ENCODE assay signal across 1 cellular context in the genomic region with DNA sequence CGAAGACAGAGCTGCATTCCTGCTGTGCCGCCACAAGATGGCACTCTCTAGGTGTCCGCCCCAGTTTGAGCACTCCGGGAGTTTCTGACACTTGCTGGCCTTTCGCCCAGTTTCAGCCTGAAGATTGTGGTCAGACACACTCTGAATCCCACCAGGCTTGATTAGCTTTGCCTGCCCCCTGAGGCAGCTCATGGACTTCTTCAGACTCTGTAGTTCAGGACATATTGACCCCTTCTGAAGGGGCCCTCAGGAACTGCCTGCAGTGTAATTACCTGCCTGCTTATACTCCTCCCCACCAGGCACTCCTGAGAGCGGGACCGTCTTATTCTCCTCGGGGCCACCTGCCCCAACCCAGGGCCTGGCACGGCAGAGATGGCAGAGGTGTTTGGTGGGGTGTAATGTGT.
TF ChIP-seq lines count a peak whose summit lies in the region.

No MANE protein-coding gene starts in this region.

TF ChIP-seq in SK-N-SH, 30 proteins besides CTCF, POLR2A, EP300 and RAD21 (continued from another document):
- TF ChIP-seq, protein P1, sequence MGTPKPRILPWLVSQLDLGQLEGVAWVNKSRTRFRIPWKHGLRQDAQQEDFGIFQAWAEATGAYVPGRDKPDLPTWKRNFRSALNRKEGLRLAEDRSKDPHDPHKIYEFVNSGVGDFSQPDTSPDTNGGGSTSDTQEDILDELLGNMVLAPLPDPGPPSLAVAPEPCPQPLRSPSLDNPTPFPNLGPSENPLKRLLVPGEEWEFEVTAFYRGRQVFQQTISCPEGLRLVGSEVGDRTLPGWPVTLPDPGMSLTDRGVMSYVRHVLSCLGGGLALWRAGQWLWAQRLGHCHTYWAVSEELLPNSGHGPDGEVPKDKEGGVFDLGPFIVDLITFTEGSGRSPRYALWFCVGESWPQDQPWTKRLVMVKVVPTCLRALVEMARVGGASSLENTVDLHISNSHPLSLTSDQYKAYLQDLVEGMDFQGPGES (IDR thresholded peaks at IDR 0.05; ENCODE audit: low read depth, low read length): no peak
- TF ChIP-seq NFIC (IDR thresholded peaks at IDR 0.05; ENCODE audit: borderline replicate concordance) (peak; percentile 79; the same call in 1 of the 2 replicates), EZH2phosphoT487 (IDR thresholded peaks at IDR 0.05; ENCODE audit: borderline replicate concordance, low read depth) (no peak), SIN3A (IDR thresholded peaks at IDR 0.05; ENCODE audit: borderline replicate concordance, low read depth, low read length) (peak; percentile 54; the same call in 1 of the 2 replicates), CHD2 (IDR thresholded peaks at IDR 0.05; ENCODE audit: low read length, partially characterized antibody) (peak; percentile 50), TAF1 (IDR thresholded peaks at IDR 0.05; ENCODE audit: borderline replicate concordance, low read depth, low read length) (no peak), YY1 (IDR thresholded peaks at IDR 0.05; ENCODE audit: low read depth) (no peak), RFX5 (IDR thresholded peaks at IDR 0.05; ENCODE audit: low read length) (no peak), POLR2AphosphoS5 (IDR thresholded peaks at IDR 0.05; ENCODE audit: low read depth, low read length) (no peak), GABPA (IDR thresholded peaks at IDR 0.05; ENCODE audit: low read depth) (no peak), FOXM1 (IDR thresholded peaks at IDR 0.05; ENCODE audit: low read depth) (no peak), ELF1 (IDR thresholded peaks at IDR 0.05) (no peak), MEF2A (IDR thresholded peaks at IDR 0.05; ENCODE audit: borderline replicate concordance, low read depth) (no peak), TCF12 (IDR thresholded peaks at IDR 0.05) (peak; percentile 17; the same call in 1 of the 2 replicates), MXI1 (IDR thresholded peaks at IDR 0.05; ENCODE audit: low read depth, low read length) (no peak), NRF1 (IDR thresholded peaks at IDR 0.05; ENCODE audit: low read depth, low read length) (0 out of 2 replicates have a peak, but pooled peaks have one; percentile 13), GATA2 (CRISPR knock-in tag; IDR thresholded peaks at IDR 0.05) (no peak)
- TF ChIP-seq, protein P2, sequence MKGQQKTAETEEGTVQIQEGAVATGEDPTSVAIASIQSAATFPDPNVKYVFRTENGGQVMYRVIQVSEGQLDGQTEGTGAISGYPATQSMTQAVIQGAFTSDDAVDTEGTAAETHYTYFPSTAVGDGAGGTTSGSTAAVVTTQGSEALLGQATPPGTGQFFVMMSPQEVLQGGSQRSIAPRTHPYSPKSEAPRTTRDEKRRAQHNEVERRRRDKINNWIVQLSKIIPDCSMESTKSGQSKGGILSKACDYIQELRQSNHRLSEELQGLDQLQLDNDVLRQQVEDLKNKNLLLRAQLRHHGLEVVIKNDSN (IDR thresholded peaks at IDR 0.05; ENCODE audit: borderline replicate concordance, low read depth): no peak
- TF ChIP-seq, protein P3, sequence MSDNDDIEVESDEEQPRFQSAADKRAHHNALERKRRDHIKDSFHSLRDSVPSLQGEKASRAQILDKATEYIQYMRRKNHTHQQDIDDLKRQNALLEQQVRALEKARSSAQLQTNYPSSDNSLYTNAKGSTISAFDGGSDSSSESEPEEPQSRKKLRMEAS (IDR thresholded peaks at IDR 0.05; ENCODE audit: low read depth): no peak
- TF ChIP-seq, protein P4, sequence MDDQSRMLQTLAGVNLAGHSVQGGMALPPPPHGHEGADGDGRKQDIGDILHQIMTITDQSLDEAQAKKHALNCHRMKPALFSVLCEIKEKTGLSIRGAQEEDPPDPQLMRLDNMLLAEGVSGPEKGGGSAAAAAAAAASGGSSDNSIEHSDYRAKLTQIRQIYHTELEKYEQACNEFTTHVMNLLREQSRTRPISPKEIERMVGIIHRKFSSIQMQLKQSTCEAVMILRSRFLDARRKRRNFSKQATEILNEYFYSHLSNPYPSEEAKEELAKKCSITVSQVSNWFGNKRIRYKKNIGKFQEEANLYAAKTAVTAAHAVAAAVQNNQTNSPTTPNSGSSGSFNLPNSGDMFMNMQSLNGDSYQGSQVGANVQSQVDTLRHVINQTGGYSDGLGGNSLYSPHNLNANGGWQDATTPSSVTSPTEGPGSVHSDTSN (IDR thresholded peaks at IDR 0.05): no peak
- TF ChIP-seq, protein P5, sequence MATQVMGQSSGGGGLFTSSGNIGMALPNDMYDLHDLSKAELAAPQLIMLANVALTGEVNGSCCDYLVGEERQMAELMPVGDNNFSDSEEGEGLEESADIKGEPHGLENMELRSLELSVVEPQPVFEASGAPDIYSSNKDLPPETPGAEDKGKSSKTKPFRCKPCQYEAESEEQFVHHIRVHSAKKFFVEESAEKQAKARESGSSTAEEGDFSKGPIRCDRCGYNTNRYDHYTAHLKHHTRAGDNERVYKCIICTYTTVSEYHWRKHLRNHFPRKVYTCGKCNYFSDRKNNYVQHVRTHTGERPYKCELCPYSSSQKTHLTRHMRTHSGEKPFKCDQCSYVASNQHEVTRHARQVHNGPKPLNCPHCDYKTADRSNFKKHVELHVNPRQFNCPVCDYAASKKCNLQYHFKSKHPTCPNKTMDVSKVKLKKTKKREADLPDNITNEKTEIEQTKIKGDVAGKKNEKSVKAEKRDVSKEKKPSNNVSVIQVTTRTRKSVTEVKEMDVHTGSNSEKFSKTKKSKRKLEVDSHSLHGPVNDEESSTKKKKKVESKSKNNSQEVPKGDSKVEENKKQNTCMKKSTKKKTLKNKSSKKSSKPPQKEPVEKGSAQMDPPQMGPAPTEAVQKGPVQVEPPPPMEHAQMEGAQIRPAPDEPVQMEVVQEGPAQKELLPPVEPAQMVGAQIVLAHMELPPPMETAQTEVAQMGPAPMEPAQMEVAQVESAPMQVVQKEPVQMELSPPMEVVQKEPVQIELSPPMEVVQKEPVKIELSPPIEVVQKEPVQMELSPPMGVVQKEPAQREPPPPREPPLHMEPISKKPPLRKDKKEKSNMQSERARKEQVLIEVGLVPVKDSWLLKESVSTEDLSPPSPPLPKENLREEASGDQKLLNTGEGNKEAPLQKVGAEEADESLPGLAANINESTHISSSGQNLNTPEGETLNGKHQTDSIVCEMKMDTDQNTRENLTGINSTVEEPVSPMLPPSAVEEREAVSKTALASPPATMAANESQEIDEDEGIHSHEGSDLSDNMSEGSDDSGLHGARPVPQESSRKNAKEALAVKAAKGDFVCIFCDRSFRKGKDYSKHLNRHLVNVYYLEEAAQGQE (IDR thresholded peaks at IDR 0.05; ENCODE audit: low read depth, low read length): no peak
- TF ChIP-seq, protein P6, sequence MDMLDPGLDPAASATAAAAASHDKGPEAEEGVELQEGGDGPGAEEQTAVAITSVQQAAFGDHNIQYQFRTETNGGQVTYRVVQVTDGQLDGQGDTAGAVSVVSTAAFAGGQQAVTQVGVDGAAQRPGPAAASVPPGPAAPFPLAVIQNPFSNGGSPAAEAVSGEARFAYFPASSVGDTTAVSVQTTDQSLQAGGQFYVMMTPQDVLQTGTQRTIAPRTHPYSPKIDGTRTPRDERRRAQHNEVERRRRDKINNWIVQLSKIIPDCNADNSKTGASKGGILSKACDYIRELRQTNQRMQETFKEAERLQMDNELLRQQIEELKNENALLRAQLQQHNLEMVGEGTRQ (IDR thresholded peaks at IDR 0.05; ENCODE audit: borderline replicate concordance, low read depth, low read length): no peak
